Comparison of ENCODE assay signal across 13 cellular contexts in genomic region chr11:105100206-105100605, GRCh38. TPM values are rescaled to one million over a fixed set of nuclear protein-coding genes. Genes with fewer than 3 reads are reported as not detected.
DNase-seq lines count a peak whose midpoint lies in the region; ATAC-seq and TF ChIP-seq lines count a peak whose summit lies in the region.
"Had no signal": no experiment of that assay in that cellular context is flagged by ENCODE, and none has a peak within 500 bp of the region (broad histone marks: within the 10 kb centered on the region; RNA-seq: fewer than 3 reads in every experiment).

No MANE protein-coding gene starts in this region.

- no peak overlapping the region for H3K9ac ChIP-seq in Karpas-422 (ENCODE audit: low read length)

- H3K9me2 ChIP-seq in Karpas-422 (replicated peaks; ENCODE audit: insufficient read depth, low read length): peaks cover 5% of the 10 kb centered on the region; the same call in 1 of the 2 replicates

- H3K36me3 Mint-ChIP-seq in CD14-positive monocyte: peaks cover 3 to 5% of the 10 kb centered on the region in 2 donors
- H3K36me3 Mint-ChIP-seq in activated CD4-positive, alpha-beta T cell treated with anti-CD3 and anti-CD28 coated beads, Interleukin-2, amount 10 ng/mL, durations not matched to agents 7 days and 5 days (ENCODE audit: low read depth): peaks cover 34% of the 10 kb centered on the region
- H3K36me3 Mint-ChIP-seq in stimulated activated memory B cell treated with anti-CD40 and anti-IgM and Interleukin-4, amounts not matched to agents 10 μg/mL and 1 μg/mL and 100 μg/mL, for 72 hours: no peaks in the 10 kb centered on the region

- H3K9me3 ChIP-seq in esophagus squamous epithelium (no peaks in the 10 kb centered on the region), Karpas-422 (ENCODE audit: low read length) (no peaks in the 10 kb centered on the region)
- H3K9me3 ChIP-seq: thoracic aorta had no signal

- H3K36me3 ChIP-seq in esophagus squamous epithelium: no peaks in the 10 kb centered on the region
- no peaks in the 10 kb centered on the region for H3K36me3 ChIP-seq in Karpas-422 (ENCODE audit: insufficient read depth, low read length)
- H3K36me3 ChIP-seq: thoracic aorta had no signal

- intact Hi-C loops in CD14-positive monocyte (cut with micrococcal nuclease): loop anchor here in 1 of 2 donors (10.0 kb wide), 1 partner anchor 65 kb away; the partner anchor contains the start of gene CASP1
- intact Hi-C loops in esophagus squamous epithelium (cut with DNase I): no loop called here

- H2AFZ ChIP-seq in Karpas-422 (ENCODE audit: low read length): no peak overlapping the region

- H3K4me1 Mint-ChIP-seq in CD14-positive monocyte: peaks cover 39% of the 10 kb centered on the region
- peaks cover 37% of the 10 kb centered on the region for H3K4me1 Mint-ChIP-seq in activated CD4-positive, alpha-beta T cell treated with anti-CD3 and anti-CD28 coated beads, Interleukin-2, amount 10 ng/mL, durations not matched to agents 7 days and 5 days
- H3K4me1 Mint-ChIP-seq in stimulated activated memory B cell treated with anti-CD40 and anti-IgM and Interleukin-4, amounts not matched to agents 10 μg/mL and 1 μg/mL and 100 μg/mL, for 72 hours: peaks cover 6% of the 10 kb centered on the region

- DNase-seq in CD14-positive monocyte (ENCODE audit: low spot score) (peak; percentile 61), esophagus squamous epithelium (lab: John Stamatoyannopoulos, UW) (no peak), SK-N-DZ (ENCODE audit: low spot score) (no peak), Karpas-422 (no peak), cortex of kidney (lab: John Stamatoyannopoulos, UW) (no peak)
- DNase-seq in activated CD4-positive, alpha-beta T cell treated with anti-CD3 and anti-CD28 coated beads, Interleukin-2, amount 10 ng/mL, durations not matched to agents 7 days and 5 days: peak; percentile 20
- DNase-seq: activated gamma-delta T cell; effector CD8-positive, alpha-beta T cell had no signal

- ATAC-seq in GM21717 (IDR thresholded peaks at IDR 0.05; ENCODE audit: unreplicated experiment): peak; percentile 60
- ATAC-seq in stimulated activated memory B cell treated with anti-CD40 and anti-IgM and Interleukin-4, amounts not matched to agents 10 μg/mL and 1 μg/mL and 100 μg/mL, for 72 hours: no peak

- no peaks in the 10 kb centered on the region for H3K79me2 ChIP-seq in Karpas-422 (ENCODE audit: low read length)

- no peak for TF ChIP-seq POLR2A in esophagus squamous epithelium (IDR thresholded peaks at IDR 0.05)

- TF ChIP-seq CTCF in CD14-positive monocyte (IDR thresholded peaks at IDR 0.05) (no peak), esophagus squamous epithelium (IDR thresholded peaks at IDR 0.05) (no peak)

- peak overlapping the region; percentile 79 to 98 (median 96) for H3K27ac Mint-ChIP-seq in CD14-positive monocyte
- peak overlapping the region; percentile 95 for H3K27ac Mint-ChIP-seq in activated CD4-positive, alpha-beta T cell treated with anti-CD3 and anti-CD28 coated beads, Interleukin-2, amount 10 ng/mL, durations not matched to agents 7 days and 5 days
- H3K27ac Mint-ChIP-seq in stimulated activated memory B cell treated with anti-CD40 and anti-IgM and Interleukin-4, amounts not matched to agents 10 μg/mL and 1 μg/mL and 100 μg/mL, for 72 hours: no peak overlapping the region

- POLR2A ChIA-PET in activated CD4-positive, alpha-beta T cell treated with anti-CD3 and anti-CD28 coated beads, Interleukin-2, amount 10 ng/mL, durations not matched to agents 7 days and 5 days (lab: Charles Lee): interaction anchor here (0.6 kb wide), 1 partner anchor 103 kb away, joined by 3 read pairs; no protein-coding TSS in a partner anchor

- H3K27ac ChIP-seq in esophagus squamous epithelium (peak overlapping the region; percentile 54 to 72 (median 66)), Karpas-422 (ENCODE audit: low read length) (no peak overlapping the region)
- H3K27ac ChIP-seq: C4-2B, thoracic aorta had no signal

- H3K4me1 ChIP-seq in esophagus squamous epithelium (peaks cover 0 to 21% (median 0%) of the 10 kb centered on the region in 3 donors), Karpas-422 (ENCODE audit: low read length) (no peaks in the 10 kb centered on the region)

- H3K4me3 ChIP-seq in esophagus squamous epithelium (peak overlapping the region in 1 of 4 donors; percentile 49), Karpas-422 (ENCODE audit: low read length) (no peak overlapping the region)
- H3K4me3 ChIP-seq: thoracic aorta had no signal

- peaks cover 0 to 5% (median 3%) of the 10 kb centered on the region in 7 donors for H3K9me3 Mint-ChIP-seq in CD14-positive monocyte
- peaks cover 11% of the 10 kb centered on the region for H3K9me3 Mint-ChIP-seq in activated CD4-positive, alpha-beta T cell treated with anti-CD3 and anti-CD28 coated beads, Interleukin-2, amount 10 ng/mL, durations not matched to agents 7 days and 5 days
- H3K9me3 Mint-ChIP-seq in stimulated activated memory B cell treated with anti-CD40 and anti-IgM and Interleukin-4, amounts not matched to agents 10 μg/mL and 1 μg/mL and 100 μg/mL, for 72 hours: no peaks in the 10 kb centered on the region

- H3K4me3 Mint-ChIP-seq in CD14-positive monocyte: peak overlapping the region in 1 of 2 donors; percentile 37
- peak overlapping the region; percentile 80 for H3K4me3 Mint-ChIP-seq in activated CD4-positive, alpha-beta T cell treated with anti-CD3 and anti-CD28 coated beads, Interleukin-2, amount 10 ng/mL, durations not matched to agents 7 days and 5 days
- no peak overlapping the region for H3K4me3 Mint-ChIP-seq in stimulated activated memory B cell treated with anti-CD40 and anti-IgM and Interleukin-4, amounts not matched to agents 10 μg/mL and 1 μg/mL and 100 μg/mL, for 72 hours

- CTCF ChIA-PET in activated CD4-positive, alpha-beta T cell treated with anti-CD3 and anti-CD28 coated beads, Interleukin-2, amount 10 ng/mL, durations not matched to agents 7 days and 5 days (lab: Charles Lee): no interaction called here

- H3K27me3 ChIP-seq in esophagus squamous epithelium: no peaks in the 10 kb centered on the region
- no peaks in the 10 kb centered on the region for H3K27me3 ChIP-seq in Karpas-422 (ENCODE audit: low read length)

- 25 to 28% methylated on average over 7 of the region's 7 CpGs for WGBS in esophagus squamous epithelium, 2 donors

- no peaks in the 10 kb centered on the region for H4K20me1 ChIP-seq in Karpas-422 (ENCODE audit: insufficient read depth, low read depth, low read length)

- no peak overlapping the region for H3K4me2 ChIP-seq in Karpas-422 (ENCODE audit: low read depth, low read length, poor library complexity, severe bottlenecking)

- peaks cover 0 to 3% (median 0%) of the 10 kb centered on the region in 3 donors for H3K27me3 Mint-ChIP-seq in CD14-positive monocyte (ENCODE audit: low read depth in 3 of 3)
- no peaks in the 10 kb centered on the region for H3K27me3 Mint-ChIP-seq in activated CD4-positive, alpha-beta T cell treated with anti-CD3 and anti-CD28 coated beads, Interleukin-2, amount 10 ng/mL, durations not matched to agents 7 days and 5 days
- H3K27me3 Mint-ChIP-seq in stimulated activated memory B cell treated with anti-CD40 and anti-IgM and Interleukin-4, amounts not matched to agents 10 μg/mL and 1 μg/mL and 100 μg/mL, for 72 hours: peaks cover 6% of the 10 kb centered on the region

RNA-seq across cellular contexts. Expression of gene CARD18, which starts 39.4 kb away (rescaled TPM):
- not detected for polyA plus RNA-seq in CD14-positive monocyte
- not detected for total RNA-seq in activated CD4-positive, alpha-beta T cell treated with anti-CD3 and anti-CD28 coated beads, Interleukin-2, amount 10 ng/mL, durations not matched to agents 7 days and 5 days
- total RNA-seq in esophagus squamous epithelium: 1 to 10 TPM in 1 of 4 donors, not detected in 3; 1.2 TPM
- not detected in 2 replicates for polyA plus RNA-seq in SK-N-DZ (2014; cell fraction: cytosol; rRNA removed)
- not detected in 2 replicates for polyA plus RNA-seq in SK-N-DZ (2014; cell fraction: nucleus; rRNA removed)
- not detected in 2 replicates for total RNA-seq in Karpas-422 (2014; rRNA removed; shearing (Covaris generic); ENCODE audit: low replicate concordance)
- total RNA-seq: T-helper 1 cell treated with Interleukin-12 subunit alpha and Interleukin-12 subunit beta and Interleukin-4 antibody, amounts not matched to agents 30 ng/mL and 1 ng/mL, for 36 hours; thoracic aorta had no signal

RNA-seq across cellular contexts. Expression of gene CARD16, which starts 55.1 kb away (rescaled TPM):
- 100 to 1,000 TPM; 671 to 731 TPM for polyA plus RNA-seq in CD14-positive monocyte
- 10 to 100 TPM; 92.5 to 98.8 TPM for total RNA-seq in activated CD4-positive, alpha-beta T cell treated with anti-CD3 and anti-CD28 coated beads, Interleukin-2, amount 10 ng/mL, durations not matched to agents 7 days and 5 days
- total RNA-seq in esophagus squamous epithelium: 10 to 100 TPM in 1 of 4 donors, 1 to 10 TPM in 3; 4.0 to 10.5 (median 8.4) TPM
- polyA plus RNA-seq in SK-N-DZ (2014; cell fraction: cytosol; rRNA removed): not detected in 2 replicates
- not detected in 2 replicates for polyA plus RNA-seq in SK-N-DZ (2014; cell fraction: nucleus; rRNA removed)
- total RNA-seq in Karpas-422 (2014; rRNA removed; shearing (Covaris generic); ENCODE audit: low replicate concordance): 16.4 and 18.0 TPM in 2 replicates

Comparison
In these comparisons a context has a peak if more than half of its experiments do, and no peak if none do; other contexts are left out.
1. DNase-seq: peak in CD14-positive monocyte (single experiment) and activated CD4-positive, alpha-beta T cell treated with anti-CD3 and anti-CD28 coated beads, Interleukin-2, amount 10 ng/mL, durations not matched to agents 7 days and 5 days (single experiment); none in esophagus squamous epithelium (single experiment), SK-N-DZ (single experiment), Karpas-422 (single experiment) and cortex of kidney (single experiment).